Comparison of ENCODE assay signal across 7 cellular contexts in the genomic region with DNA sequence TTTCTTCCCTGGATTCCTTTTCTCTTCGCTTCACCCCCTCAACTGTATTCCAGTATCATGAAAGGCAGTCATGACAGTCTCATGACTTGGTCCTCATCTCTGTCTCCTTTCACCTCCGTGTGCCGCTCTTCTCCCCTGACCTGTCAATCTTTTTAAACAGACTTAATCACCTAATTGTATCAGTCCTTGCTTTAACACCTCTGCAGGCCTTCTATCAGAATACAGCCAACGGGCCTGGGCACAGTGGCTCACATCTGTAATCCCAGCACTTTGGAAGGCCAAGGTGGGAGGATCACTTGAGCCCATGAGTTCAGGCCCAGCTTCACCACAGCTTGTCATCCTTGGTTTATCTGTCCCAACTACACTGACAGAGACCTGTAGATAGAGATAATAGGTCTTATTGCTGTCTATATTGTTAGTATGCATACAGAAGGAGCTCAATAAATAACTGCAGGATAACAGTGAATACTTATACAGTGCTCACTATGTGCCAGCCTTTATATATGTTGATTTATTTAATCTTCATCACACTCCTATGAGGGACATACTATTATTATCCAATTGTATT. TPM values are rescaled to one million over a fixed set of nuclear protein-coding genes. Genes with fewer than 3 reads are reported as not detected.
A peak's percentile ranks its signal among the peaks of the same experiment; 100 is the strongest.
DNase-seq lines count a peak whose midpoint lies in the region; ATAC-seq lines count a peak whose summit lies in the region.

No MANE protein-coding gene starts in this region.

- H3K27me3 ChIP-seq in HUES48 (ENCODE audit: control insufficient read depth, insufficient read depth, low read length) (no peaks in the 10 kb centered on the region), iPS-15b (ENCODE audit: control insufficient read depth, insufficient read depth, low read length) (no peaks in the 10 kb centered on the region), stomach smooth muscle (ENCODE audit: control insufficient read depth in 1 of 2, insufficient read depth in 2 of 2, low read length in 2 of 2) (no peaks in the 10 kb centered on the region)

- H3K9me3 ChIP-seq in HUES48 (ENCODE audit: control insufficient read depth, insufficient read depth, low read length) (no peaks in the 10 kb centered on the region), iPS-15b (ENCODE audit: control insufficient read depth, insufficient read depth, low read length) (no peaks in the 10 kb centered on the region), stomach smooth muscle (ENCODE audit: control insufficient read depth in 2 of 2, low read length in 2 of 2) (no peaks in the 10 kb centered on the region)

- H3K9ac ChIP-seq in HUES48 (ENCODE audit: low read depth, low read length) (no peak overlapping the region), iPS-15b (ENCODE audit: low read depth, low read length) (no peak overlapping the region), stomach smooth muscle (ENCODE audit: low read length in 2 of 2) (peak overlapping the region; percentile 12 to 80)

- H3K27me3 Mint-ChIP-seq in activated T-helper 1 cell treated with anti-CD3 and anti-CD28 coated beads, Interleukin-12 subunit alpha, Interleukin-12 subunit beta, Interleukin-2, Interleukin-4 antibody, amounts not matched to agents 30 ng/mL and 10 ng/mL and 1 ng/mL, durations not matched to agents 14 hours and 24 hours and 36 hours (ENCODE audit: insufficient read depth) = no peaks in the 10 kb centered on the region

- peak overlapping the region; percentile 87 for H3K27ac ChIP-seq in HUES48 (ENCODE audit: low read depth, low read length)
- peak overlapping the region; percentile 82 for H3K27ac ChIP-seq in stomach smooth muscle (ENCODE audit: low read length)

- H3K4me1 ChIP-seq in HUES48 (ENCODE audit: control insufficient read depth, insufficient read depth, low read length) = peaks cover 9% of the 10 kb centered on the region
- peaks cover 4% of the 10 kb centered on the region for H3K4me1 ChIP-seq in iPS-15b (ENCODE audit: control insufficient read depth, insufficient read depth, low read length)
- H3K4me1 ChIP-seq in stomach smooth muscle (ENCODE audit: control insufficient read depth, insufficient read depth, low read length) = peaks cover 27% of the 10 kb centered on the region

- H3K4me3 ChIP-seq in HUES48 (ENCODE audit: low read depth, low read length) (peak overlapping the region; percentile 76), iPS-15b (ENCODE audit: low read depth, low read length) (peak overlapping the region; percentile 95), stomach smooth muscle (ENCODE audit: low read length in 2 of 2) (peak overlapping the region; percentile 84 to 97)

- H3K4me1 Mint-ChIP-seq in activated T-helper 1 cell treated with anti-CD3 and anti-CD28 coated beads, Interleukin-12 subunit alpha, Interleukin-12 subunit beta, Interleukin-2, Interleukin-4 antibody, amounts not matched to agents 30 ng/mL and 10 ng/mL and 1 ng/mL, durations not matched to agents 14 hours and 24 hours and 36 hours (ENCODE audit: low read depth) = peaks cover 30% of the 10 kb centered on the region

- no peaks in the 10 kb centered on the region for H3K9me3 Mint-ChIP-seq in activated T-helper 1 cell treated with anti-CD3 and anti-CD28 coated beads, Interleukin-12 subunit alpha, Interleukin-12 subunit beta, Interleukin-2, Interleukin-4 antibody, amounts not matched to agents 30 ng/mL and 10 ng/mL and 1 ng/mL, durations not matched to agents 14 hours and 24 hours and 36 hours

- ATAC-seq in HG03139 (IDR thresholded peaks at IDR 0.05; ENCODE audit: unreplicated experiment) (no peak), HG03378 (IDR thresholded peaks at IDR 0.05; ENCODE audit: unreplicated experiment) (no peak), HG02981 (IDR thresholded peaks at IDR 0.05; ENCODE audit: unreplicated experiment) (no peak)

- intact Hi-C loops in activated T-helper 1 cell treated with anti-CD3 and anti-CD28 coated beads, Interleukin-12 subunit alpha, Interleukin-12 subunit beta, Interleukin-2, Interleukin-4 antibody, amounts not matched to agents 30 ng/mL and 10 ng/mL and 1 ng/mL, durations not matched to agents 14 hours and 24 hours and 36 hours (cut with micrococcal nuclease) = loop anchor here (1.0 to 10.0 kb wide), 2 partner anchors 28 to 554 kb away; a partner anchor contains a TSS

- peak overlapping the region; percentile 97 for H3K27ac Mint-ChIP-seq in activated T-helper 1 cell treated with anti-CD3 and anti-CD28 coated beads, Interleukin-12 subunit alpha, Interleukin-12 subunit beta, Interleukin-2, Interleukin-4 antibody, amounts not matched to agents 30 ng/mL and 10 ng/mL and 1 ng/mL, durations not matched to agents 14 hours and 24 hours and 36 hours

- DNase-seq in activated T-helper 1 cell treated with anti-CD3 and anti-CD28 coated beads, Interleukin-12 subunit alpha, Interleukin-12 subunit beta, Interleukin-2, Interleukin-4 antibody, amounts not matched to agents 30 ng/mL and 10 ng/mL and 1 ng/mL, durations not matched to agents 14 hours and 24 hours and 36 hours (ENCODE audit: low spot score) = no peak

- H3K36me3 ChIP-seq in HUES48 (ENCODE audit: control insufficient read depth, insufficient read depth, low read length) = peaks cover 9% of the 10 kb centered on the region
- H3K36me3 ChIP-seq in iPS-15b (ENCODE audit: control insufficient read depth, insufficient read depth, low read length) = no peaks in the 10 kb centered on the region
- peaks cover 2 to 7% of the 10 kb centered on the region in 2 donors for H3K36me3 ChIP-seq in stomach smooth muscle (ENCODE audit: control insufficient read depth in 2 of 2, insufficient read depth in 2 of 2, low read length in 2 of 2)

- peak overlapping the region; percentile 98 for H3K4me3 Mint-ChIP-seq in activated T-helper 1 cell treated with anti-CD3 and anti-CD28 coated beads, Interleukin-12 subunit alpha, Interleukin-12 subunit beta, Interleukin-2, Interleukin-4 antibody, amounts not matched to agents 30 ng/mL and 10 ng/mL and 1 ng/mL, durations not matched to agents 14 hours and 24 hours and 36 hours

- peaks cover 9% of the 10 kb centered on the region for H3K36me3 Mint-ChIP-seq in activated T-helper 1 cell treated with anti-CD3 and anti-CD28 coated beads, Interleukin-12 subunit alpha, Interleukin-12 subunit beta, Interleukin-2, Interleukin-4 antibody, amounts not matched to agents 30 ng/mL and 10 ng/mL and 1 ng/mL, durations not matched to agents 14 hours and 24 hours and 36 hours (ENCODE audit: low read depth)

RNA-seq across cellular contexts. Expression of a gene that starts 1.2 kb away (rescaled TPM):
- 19.6 and 21.7 TPM in 2 replicates for total RNA-seq in activated T-helper 1 cell treated with anti-CD3 and anti-CD28 coated beads, Interleukin-12 subunit alpha, Interleukin-12 subunit beta, Interleukin-2, Interleukin-4 antibody, amounts not matched to agents 30 ng/mL and 10 ng/mL and 1 ng/mL, durations not matched to agents 14 hours and 24 hours and 36 hours

RNA-seq across cellular contexts. Expression of a gene that starts 1.4 kb away (rescaled TPM):
- 72.9 and 79.2 TPM in 2 replicates for total RNA-seq in activated T-helper 1 cell treated with anti-CD3 and anti-CD28 coated beads, Interleukin-12 subunit alpha, Interleukin-12 subunit beta, Interleukin-2, Interleukin-4 antibody, amounts not matched to agents 30 ng/mL and 10 ng/mL and 1 ng/mL, durations not matched to agents 14 hours and 24 hours and 36 hours

RNA-seq across cellular contexts. Expression of a gene that starts 6.2 kb away (rescaled TPM):
- 4.1 and 5.5 TPM in 2 replicates for total RNA-seq in activated T-helper 1 cell treated with anti-CD3 and anti-CD28 coated beads, Interleukin-12 subunit alpha, Interleukin-12 subunit beta, Interleukin-2, Interleukin-4 antibody, amounts not matched to agents 30 ng/mL and 10 ng/mL and 1 ng/mL, durations not matched to agents 14 hours and 24 hours and 36 hours

RNA-seq across cellular contexts. Expression of a gene that starts 19.2 kb away (rescaled TPM):
- 12.3 and 15.9 TPM in 2 replicates for total RNA-seq in activated T-helper 1 cell treated with anti-CD3 and anti-CD28 coated beads, Interleukin-12 subunit alpha, Interleukin-12 subunit beta, Interleukin-2, Interleukin-4 antibody, amounts not matched to agents 30 ng/mL and 10 ng/mL and 1 ng/mL, durations not matched to agents 14 hours and 24 hours and 36 hours

RNA-seq across cellular contexts. Expression of a gene that starts 19.4 kb away (rescaled TPM):
- total RNA-seq in activated T-helper 1 cell treated with anti-CD3 and anti-CD28 coated beads, Interleukin-12 subunit alpha, Interleukin-12 subunit beta, Interleukin-2, Interleukin-4 antibody, amounts not matched to agents 30 ng/mL and 10 ng/mL and 1 ng/mL, durations not matched to agents 14 hours and 24 hours and 36 hours = 447 and 452 TPM in 2 replicates

Comparison
In these comparisons a context has a peak if more than half of its experiments do, and no peak if none do; other contexts are left out.
1. H3K9ac ChIP-seq: peak in stomach smooth muscle (2 of 2); none in HUES48 (single experiment) and iPS-15b (single experiment).
2. Peak in every context shown above with its lines, with median percentiles within 50 percentile points of each other: H3K4me3 ChIP-seq.